Comparison of ENCODE assay signal across 1 cellular context in genomic region chr18:22668496-22668895, GRCh38.
TF ChIP-seq lines count a peak whose summit lies in the region.

No MANE protein-coding gene starts in this region.

TF ChIP-seq in SK-N-SH, 30 proteins besides CTCF, POLR2A, EP300 and RAD21 (continued from another document):
- no peak for TF ChIP-seq REST (IDR thresholded peaks at IDR 0.05; ENCODE audit: low read depth, low read length)
- TF ChIP-seq GABPA (IDR thresholded peaks at IDR 0.05; ENCODE audit: low read depth) = no peak
